In the genomic region with DNA sequence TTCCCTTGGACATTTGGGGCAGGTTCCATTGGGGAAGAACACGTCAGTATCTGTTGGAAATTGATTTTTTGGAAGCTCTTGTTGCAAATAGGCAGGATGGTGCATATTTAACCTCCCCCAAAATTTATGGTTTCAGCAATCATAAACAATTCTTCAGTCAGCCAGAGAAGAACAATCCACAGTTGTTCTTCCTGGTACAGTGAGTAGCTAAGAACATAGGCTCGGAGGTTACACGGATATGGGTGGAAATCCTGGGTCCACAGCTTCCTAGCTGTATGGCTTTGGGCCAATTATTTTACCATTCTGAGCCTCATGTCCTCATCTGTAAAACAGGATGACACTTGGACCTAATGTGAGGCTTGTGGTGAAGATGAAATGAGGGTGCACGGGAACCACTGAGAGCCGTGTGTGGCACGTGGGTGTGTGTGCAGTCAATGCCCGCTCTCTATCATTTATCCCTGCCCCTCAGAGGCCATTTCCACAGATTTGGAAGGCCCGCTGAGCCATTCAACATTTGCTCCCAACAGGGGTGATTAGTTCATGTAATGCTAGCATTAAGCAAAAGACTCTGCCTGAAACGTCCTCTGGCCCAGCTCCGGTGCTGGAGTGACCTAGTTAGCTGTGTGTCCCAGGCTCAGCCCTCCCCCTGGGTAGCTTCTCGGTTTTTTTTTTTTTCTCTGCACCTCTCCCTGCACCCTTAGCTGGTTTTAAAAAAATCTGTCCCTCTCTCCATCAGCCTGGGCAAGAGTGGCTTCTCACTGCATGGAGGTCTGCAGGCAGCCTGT, we compare ENCODE assay signal across 11 cellular contexts. TPM values are rescaled to one million over a fixed set of nuclear protein-coding genes. Genes with fewer than 3 reads are reported as not detected.
DNase-seq lines count a peak whose midpoint lies in the region; ATAC-seq and TF ChIP-seq lines count a peak whose summit lies in the region.
"Had no signal": no experiment of that assay in that cellular context is flagged by ENCODE, and none has a peak within 500 bp of the region (broad histone marks: within the 10 kb centered on the region; RNA-seq: fewer than 3 reads in every experiment).

No MANE protein-coding gene starts in this region.

- no peaks in the 10 kb centered on the region for H3K27me3 Mint-ChIP-seq in CD4-positive, alpha-beta T cell
- H3K27me3 Mint-ChIP-seq in IgD-negative memory B cell = peaks cover 1% of the 10 kb centered on the region
- no peaks in the 10 kb centered on the region for H3K27me3 Mint-ChIP-seq in effector memory CD8-positive, alpha-beta T cell
- no peaks in the 10 kb centered on the region for H3K27me3 Mint-ChIP-seq in natural killer cell (ENCODE audit: low read depth in 2 of 2)

- H3K27ac Mint-ChIP-seq in CD4-positive, alpha-beta T cell = peak overlapping the region; percentile 13
- H3K27ac Mint-ChIP-seq in IgD-negative memory B cell (peak overlapping the region in 2 of 3 donors; percentile 9 to 67), natural killer cell (peak overlapping the region; percentile 2 to 62)
- peak overlapping the region; percentile 41 to 67 for H3K27ac Mint-ChIP-seq in effector memory CD8-positive, alpha-beta T cell

- peaks cover 60% of the 10 kb centered on the region for H3K4me1 Mint-ChIP-seq in CD4-positive, alpha-beta T cell (ENCODE audit: low read depth)
- H3K4me1 Mint-ChIP-seq in IgD-negative memory B cell (peaks cover 49 to 57% (median 55%) of the 10 kb centered on the region in 3 donors), natural killer cell (peaks cover 39 to 42% of the 10 kb centered on the region in 2 donors)
- H3K4me1 Mint-ChIP-seq in effector memory CD8-positive, alpha-beta T cell (ENCODE audit: low read depth in 2 of 2) = peaks cover 22 to 33% of the 10 kb centered on the region in 2 donors

- no peaks in the 10 kb centered on the region for H3K9me3 Mint-ChIP-seq in CD4-positive, alpha-beta T cell
- no peaks in the 10 kb centered on the region for H3K9me3 Mint-ChIP-seq in IgD-negative memory B cell
- H3K9me3 Mint-ChIP-seq in effector memory CD8-positive, alpha-beta T cell = no peaks in the 10 kb centered on the region
- H3K9me3 Mint-ChIP-seq in natural killer cell = no peaks in the 10 kb centered on the region

- POLR2A ChIA-PET in CD4-positive, alpha-beta T cell (lab: Charles Lee) = interaction anchor here (3.5 kb wide), 1 partner anchor 10 kb away, joined by 32 read pairs; a partner anchor contains a TSS

- H3K9me3 ChIP-seq in CD4-positive, alpha-beta T cell (ENCODE audit: control insufficient read depth, low read length) = no peaks in the 10 kb centered on the region
- H3K9me3 ChIP-seq: heart left ventricle had no signal

- H3K4me3 Mint-ChIP-seq in CD4-positive, alpha-beta T cell = peak overlapping the region; percentile 40
- peak overlapping the region in 3 of 4 donors; percentile 50 to 68 (median 61) for H3K4me3 Mint-ChIP-seq in IgD-negative memory B cell
- peak overlapping the region; percentile 43 to 49 for H3K4me3 Mint-ChIP-seq in effector memory CD8-positive, alpha-beta T cell
- peak overlapping the region; percentile 47 for H3K4me3 Mint-ChIP-seq in natural killer cell

- H3K36me3 Mint-ChIP-seq in CD4-positive, alpha-beta T cell (ENCODE audit: low read depth) = peaks cover 12% of the 10 kb centered on the region
- H3K36me3 Mint-ChIP-seq in IgD-negative memory B cell (peaks cover 6% of the 10 kb centered on the region), natural killer cell (no peaks in the 10 kb centered on the region)
- peaks cover 41% of the 10 kb centered on the region for H3K36me3 Mint-ChIP-seq in effector memory CD8-positive, alpha-beta T cell (ENCODE audit: insufficient read depth)

- no peak for TF ChIP-seq CTCF in CD4-positive, alpha-beta T cell (IDR thresholded peaks at IDR 0.05)
- TF ChIP-seq CTCF in natural killer cell (IDR thresholded peaks at IDR 0.05) = no peak
- no peak for TF ChIP-seq CTCF in GM20000 (IDR thresholded peaks at IDR 0.05; ENCODE audit: extremely low read depth, missing control alignments)

- intact Hi-C loops in CD4-positive, alpha-beta T cell (cut with DNase I, micrococcal nuclease) = loop anchor here in 1 of 2 experiments (5.0 to 10.0 kb wide), 2 partner anchors 48 to 296 kb away; no protein-coding TSS in a partner anchor
- intact Hi-C loops in natural killer cell (cut with micrococcal nuclease) = loop anchor here (10.0 kb wide), 1 partner anchor 156 kb away; no protein-coding TSS in a partner anchor

- H3K27ac ChIP-seq in CD4-positive, alpha-beta T cell (ENCODE audit: low read depth, low read length) = no peak overlapping the region
- H3K27ac ChIP-seq: cardiac muscle cell, heart left ventricle had no signal

- peak; percentile 56 for ATAC-seq in CD4-positive, alpha-beta T cell (ENCODE audit: poor library complexity)
- peak; percentile 85 for ATAC-seq in effector memory CD8-positive, alpha-beta T cell (replicated peaks)
- ATAC-seq in natural killer cell = peak; percentile 61 to 79 (median 75)
- no peak for ATAC-seq in GM19455 (IDR thresholded peaks at IDR 0.05; ENCODE audit: unreplicated experiment)

- no peak for DNase-seq in CD4-positive, alpha-beta T cell
- DNase-seq in effector memory CD8-positive, alpha-beta T cell = peak in 1 of 3 experiments; percentile 10
- no peak for DNase-seq in natural killer cell
- DNase-seq in mucosa of gallbladder (ENCODE audit: low spot score) = no peak
- DNase-seq in GM20000 (ENCODE audit: low spot score) = no peak
- no peak for DNase-seq in NCI-H774 (lab: John Stamatoyannopoulos, UW)
- DNase-seq: NCI-H226 had no signal

- CTCF ChIA-PET in CD4-positive, alpha-beta T cell (lab: Charles Lee) = interaction anchor here (0.9 kb wide), 1 partner anchor 36 kb away, joined by 3 read pairs; no protein-coding TSS in a partner anchor

- no peaks in the 10 kb centered on the region for H3K27me3 ChIP-seq in CD4-positive, alpha-beta T cell (ENCODE audit: control insufficient read depth, insufficient read depth, low read length)
- H3K27me3 ChIP-seq: cardiac muscle cell, heart left ventricle had no signal

RNA-seq across cellular contexts. Expression of a gene that starts 9.7 kb away (rescaled TPM):
- total RNA-seq in CD4-positive, alpha-beta T cell = 10 to 100 TPM; 28.8 to 35.3 TPM
- 41.4 TPM for polyA plus RNA-seq in IgD-negative memory B cell
- total RNA-seq in natural killer cell = 10 to 100 TPM; 44.2 to 56.4 (median 49.7) TPM
- 19.4 TPM for total RNA-seq in mucosa of gallbladder
